Comparison of ENCODE assay signal across 1 cellular context in the genomic region with DNA sequence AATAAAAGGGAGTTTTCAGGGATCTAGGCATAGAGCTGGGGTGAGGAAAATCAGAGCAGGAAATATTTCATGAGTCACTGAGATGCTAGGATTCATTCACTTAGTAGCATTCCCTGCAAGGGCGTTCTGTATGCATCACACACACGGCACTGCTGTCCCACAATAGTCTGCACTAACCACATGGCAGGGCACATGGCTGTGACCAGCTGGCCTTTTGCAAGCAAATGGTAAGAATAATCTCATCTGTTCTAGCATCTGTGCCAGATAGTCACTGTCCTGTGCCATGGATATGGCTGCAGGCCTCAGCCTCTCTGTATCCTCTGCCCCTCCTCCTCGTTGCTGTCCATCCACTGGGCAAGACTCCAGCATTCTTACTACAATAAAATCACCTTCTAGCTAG.
TF ChIP-seq lines count a peak whose summit lies in the region.

No MANE protein-coding gene starts in this region.

TF ChIP-seq in H1, 55 proteins besides CTCF, POLR2A, EP300 and RAD21 (continued from another document):
- TF ChIP-seq KDM1A (IDR thresholded peaks at IDR 0.05; ENCODE audit: borderline replicate concordance, low read length), result no peak
- TF ChIP-seq CHD7 (IDR thresholded peaks at IDR 0.05; ENCODE audit: insufficient replicate concordance, low read length), result no peak
- TF ChIP-seq, protein P1, sequence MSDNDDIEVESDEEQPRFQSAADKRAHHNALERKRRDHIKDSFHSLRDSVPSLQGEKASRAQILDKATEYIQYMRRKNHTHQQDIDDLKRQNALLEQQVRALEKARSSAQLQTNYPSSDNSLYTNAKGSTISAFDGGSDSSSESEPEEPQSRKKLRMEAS (IDR thresholded peaks at IDR 0.05), result no peak
- no peak for TF ChIP-seq RNF2 (IDR thresholded peaks at IDR 0.05; ENCODE audit: borderline replicate concordance, low read depth, low read length, missing control alignments, poor library complexity, severe bottlenecking)
- no peak for TF ChIP-seq SAP30 (IDR thresholded peaks at IDR 0.05; ENCODE audit: insufficient read depth, insufficient replicate concordance, low read length)
- no peak for TF ChIP-seq CHD1 (IDR thresholded peaks at IDR 0.05; ENCODE audit: low read depth, low read length)
- TF ChIP-seq GABPA (IDR thresholded peaks at IDR 0.05; ENCODE audit: borderline replicate concordance, insufficient read depth, low read length), result no peak
- TF ChIP-seq PHF8 (conservative IDR thresholded peaks at IDR 0.05; ENCODE audit: low read depth, low read length), result no peak
